Comparison of ENCODE assay signal across 11 cellular contexts in the genomic region with DNA sequence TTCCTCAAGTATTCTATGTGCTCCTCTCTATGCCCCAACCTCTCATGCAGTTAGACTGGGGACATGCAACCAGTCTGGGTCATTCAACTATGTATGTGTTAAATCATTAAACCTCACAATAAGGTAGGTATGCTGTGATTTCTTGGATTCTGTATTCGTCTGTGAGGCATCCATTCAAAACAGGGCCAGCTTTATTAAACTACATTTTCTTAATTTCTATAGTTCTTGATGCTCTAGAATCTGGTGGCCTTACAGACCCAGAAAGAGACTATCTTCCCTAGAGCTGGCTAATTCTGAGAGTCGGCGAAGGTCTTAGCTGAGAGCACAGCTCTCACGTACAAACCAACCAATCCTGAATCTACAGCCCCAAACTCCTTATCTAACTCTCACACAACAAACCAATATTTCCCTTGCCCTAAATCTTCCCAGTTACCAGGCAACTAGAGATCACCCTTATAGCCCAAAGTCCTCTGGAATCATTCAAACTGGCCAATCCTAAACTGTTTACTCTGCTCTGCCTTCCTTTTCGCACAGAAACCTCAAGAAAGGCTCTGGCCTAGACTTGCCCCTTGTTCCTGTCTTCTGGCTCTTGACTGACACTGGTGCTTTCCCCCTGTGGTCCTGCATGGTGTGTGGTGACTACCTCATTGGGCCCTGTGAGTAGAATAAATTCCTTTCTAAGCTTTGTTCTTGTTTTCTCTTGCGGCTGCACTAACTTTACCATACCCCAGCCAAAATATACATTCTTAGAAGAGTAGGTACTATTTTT.
A peak's percentile ranks its signal among the peaks of the same experiment; 100 is the strongest.
DNase-seq lines count a peak whose midpoint lies in the region; ATAC-seq, FAIRE-seq and TF ChIP-seq lines count a peak whose summit lies in the region.
"Had no signal": no experiment of that assay in that cellular context is flagged by ENCODE, and none has a peak within 500 bp of the region (broad histone marks: within the 10 kb centered on the region; RNA-seq: fewer than 3 reads in every experiment).

No MANE protein-coding gene starts in this region.

- H2AFZ ChIP-seq in K562 (ENCODE audit: low read depth, low read length) = no peak overlapping the region

- TF ChIP-seq EP300 in K562 (IDR thresholded peaks at IDR 0.05; ENCODE audit: low read length) = no peak

- no peak overlapping the region for H3K4me3 ChIP-seq in K562

- no peak for TF ChIP-seq POLR2A in K562 (conservative IDR thresholded peaks at IDR 0.05)

- BruUV-seq in K562 (replicated peaks; lab: Mats Ljungman, UMichigan) = no TSS peak

- no peak for FAIRE-seq in K562 (lab: Jason Lieb, UNC)

- CTCF ChIA-PET in K562 (lab: Yijun Ruan, JAX; ENCODE audit: low intra/inter-chr PET ratio) = no interaction called here

- H4K20me1 ChIP-seq in K562 (replicated peaks; ENCODE audit: control insufficient read depth, insufficient read depth, low read length) = no peaks in the 10 kb centered on the region

- no peak for TF ChIP-seq CTCF in K562 (IDR thresholded peaks at IDR 0.05 in 2 of 3, conservative IDR thresholded peaks at IDR 0.05 in 1 of 3; ENCODE audit: insufficient read depth in 2 of 3, low read depth in 1 of 3, low read length in 3 of 3)

- H3K9me3 ChIP-seq in K562 (replicated peaks; ENCODE audit: control insufficient read depth, insufficient read depth, low read depth, low read length) = no peaks in the 10 kb centered on the region
- H3K9me3 ChIP-seq: neutrophil had no signal

- ATAC-seq in GM19372 (IDR thresholded peaks at IDR 0.05; ENCODE audit: low read depth, unreplicated experiment) (peak; percentile 59), HG03135 (IDR thresholded peaks at IDR 0.05; ENCODE audit: unreplicated experiment) (peak; percentile 55), K562 (no peak)

- no peak for TF ChIP-seq RAD21 in K562 (CRISPR knock-in tag; conservative IDR thresholded peaks at IDR 0.05 in 1 of 2, IDR thresholded peaks at IDR 0.05 in 1 of 2)

- 0% methylated on average over 6 of the region's 6 CpGs for WGBS in K562 (ENCODE audit: insufficient coverage, low coverage, missing lambda C conversion rate)

- in situ Hi-C loops in K562 (cut with MboI) = no loop called here

- no peaks in the 10 kb centered on the region for H3K36me3 ChIP-seq in K562 (ENCODE audit: control insufficient read depth, insufficient read depth, low read length)
- H3K36me3 ChIP-seq: neutrophil had no signal

- no peaks in the 10 kb centered on the region for H3K79me2 ChIP-seq in K562 (ENCODE audit: control insufficient read depth, insufficient read depth, low read length)

- intact Hi-C loops in K562 (cut with micrococcal nuclease) = no loop called here

- no peak overlapping the region for H3K27ac ChIP-seq in K562 (ENCODE audit: extremely low read depth, low read depth, low read length)
- H3K27ac ChIP-seq: neutrophil had no signal

- H3K9me1 ChIP-seq in K562 (ENCODE audit: control insufficient read depth, insufficient read depth, low read length) = no peaks in the 10 kb centered on the region

- POLR2A ChIA-PET in K562 (lab: Yijun Ruan, JAX) = no interaction called here

- no peaks in the 10 kb centered on the region for H3K27me3 ChIP-seq in K562 (ENCODE audit: control insufficient read depth in 2 of 2, insufficient read depth in 2 of 2, low read length in 2 of 2)
- H3K27me3 ChIP-seq: neutrophil had no signal

- H3K4me2 ChIP-seq in K562 (ENCODE audit: insufficient read depth, low read length) = no peak overlapping the region

- H3K9ac ChIP-seq in K562 (ENCODE audit: insufficient read depth in 1 of 2, low read depth in 2 of 2, low read length in 2 of 2) = no peak overlapping the region

- H3K4me1 ChIP-seq in K562 (replicated peaks in 1 of 2; ENCODE audit: control insufficient read depth in 2 of 2, insufficient read depth in 2 of 2, low read length in 2 of 2) = no peaks in the 10 kb centered on the region

- DNase-seq in CMK (ENCODE audit: low read depth) (peak; percentile 69), K562 (ENCODE audit: extremely low read depth in 1 of 4, low spot score in 3 of 4) (no peak), DMS114 treated with DMSO at 0.1 percent for 48 hours (lab: John Stamatoyannopoulos, UW; ENCODE audit: unreplicated experiment) (no peak), NCI-H2081 (lab: John Stamatoyannopoulos, UW) (no peak), DMS53 (lab: John Stamatoyannopoulos, UW) (no peak), DMS 273 treated with DMSO at 0.1 percent for 48 hours (lab: John Stamatoyannopoulos, UW) (no peak)
- DNase-seq: AML-193, NCI-H446 had no signal

TF ChIP-seq in K562, 482 proteins besides CTCF, POLR2A, EP300 and RAD21 (continues in another document):
- no peak for TF ChIP-seq KLF6 (CRISPR knock-in tag; IDR thresholded peaks at IDR 0.05; ENCODE audit: borderline replicate concordance)
- no peak for TF ChIP-seq ARNT (IDR thresholded peaks at IDR 0.05)
- TF ChIP-seq, protein P1, sequence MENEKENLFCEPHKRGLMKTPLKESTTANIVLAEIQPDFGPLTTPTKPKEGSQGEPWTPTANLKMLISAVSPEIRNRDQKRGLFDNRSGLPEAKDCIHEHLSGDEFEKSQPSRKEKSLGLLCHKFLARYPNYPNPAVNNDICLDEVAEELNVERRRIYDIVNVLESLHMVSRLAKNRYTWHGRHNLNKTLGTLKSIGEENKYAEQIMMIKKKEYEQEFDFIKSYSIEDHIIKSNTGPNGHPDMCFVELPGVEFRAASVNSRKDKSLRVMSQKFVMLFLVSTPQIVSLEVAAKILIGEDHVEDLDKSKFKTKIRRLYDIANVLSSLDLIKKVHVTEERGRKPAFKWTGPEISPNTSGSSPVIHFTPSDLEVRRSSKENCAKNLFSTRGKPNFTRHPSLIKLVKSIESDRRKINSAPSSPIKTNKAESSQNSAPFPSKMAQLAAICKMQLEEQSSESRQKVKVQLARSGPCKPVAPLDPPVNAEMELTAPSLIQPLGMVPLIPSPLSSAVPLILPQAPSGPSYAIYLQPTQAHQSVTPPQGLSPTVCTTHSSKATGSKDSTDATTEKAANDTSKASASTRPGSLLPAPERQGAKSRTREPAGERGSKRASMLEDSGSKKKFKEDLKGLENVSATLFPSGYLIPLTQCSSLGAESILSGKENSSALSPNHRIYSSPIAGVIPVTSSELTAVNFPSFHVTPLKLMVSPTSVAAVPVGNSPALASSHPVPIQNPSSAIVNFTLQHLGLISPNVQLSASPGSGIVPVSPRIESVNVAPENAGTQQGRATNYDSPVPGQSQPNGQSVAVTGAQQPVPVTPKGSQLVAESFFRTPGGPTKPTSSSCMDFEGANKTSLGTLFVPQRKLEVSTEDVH (IDR thresholded peaks at IDR 0.05; ENCODE audit: low read depth, partially characterized antibody) = no peak
- TF ChIP-seq, protein P2, sequence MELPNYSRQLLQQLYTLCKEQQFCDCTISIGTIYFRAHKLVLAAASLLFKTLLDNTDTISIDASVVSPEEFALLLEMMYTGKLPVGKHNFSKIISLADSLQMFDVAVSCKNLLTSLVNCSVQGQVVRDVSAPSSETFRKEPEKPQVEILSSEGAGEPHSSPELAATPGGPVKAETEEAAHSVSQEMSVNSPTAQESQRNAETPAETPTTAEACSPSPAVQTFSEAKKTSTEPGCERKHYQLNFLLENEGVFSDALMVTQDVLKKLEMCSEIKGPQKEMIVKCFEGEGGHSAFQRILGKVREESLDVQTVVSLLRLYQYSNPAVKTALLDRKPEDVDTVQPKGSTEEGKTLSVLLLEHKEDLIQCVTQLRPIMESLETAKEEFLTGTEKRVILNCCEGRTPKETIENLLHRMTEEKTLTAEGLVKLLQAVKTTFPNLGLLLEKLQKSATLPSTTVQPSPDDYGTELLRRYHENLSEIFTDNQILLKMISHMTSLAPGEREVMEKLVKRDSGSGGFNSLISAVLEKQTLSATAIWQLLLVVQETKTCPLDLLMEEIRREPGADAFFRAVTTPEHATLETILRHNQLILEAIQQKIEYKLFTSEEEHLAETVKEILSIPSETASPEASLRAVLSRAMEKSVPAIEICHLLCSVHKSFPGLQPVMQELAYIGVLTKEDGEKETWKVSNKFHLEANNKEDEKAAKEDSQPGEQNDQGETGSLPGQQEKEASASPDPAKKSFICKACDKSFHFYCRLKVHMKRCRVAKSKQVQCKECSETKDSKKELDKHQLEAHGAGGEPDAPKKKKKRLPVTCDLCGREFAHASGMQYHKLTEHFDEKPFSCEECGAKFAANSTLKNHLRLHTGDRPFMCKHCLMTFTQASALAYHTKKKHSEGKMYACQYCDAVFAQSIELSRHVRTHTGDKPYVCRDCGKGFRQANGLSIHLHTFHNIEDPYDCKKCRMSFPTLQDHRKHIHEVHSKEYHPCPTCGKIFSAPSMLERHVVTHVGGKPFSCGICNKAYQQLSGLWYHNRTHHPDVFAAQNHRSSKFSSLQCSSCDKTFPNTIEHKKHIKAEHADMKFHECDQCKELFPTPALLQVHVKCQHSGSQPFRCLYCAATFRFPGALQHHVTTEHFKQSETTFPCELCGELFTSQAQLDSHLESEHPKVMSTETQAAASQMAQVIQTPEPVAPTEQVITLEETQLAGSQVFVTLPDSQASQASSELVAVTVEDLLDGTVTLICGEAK (IDR thresholded peaks at IDR 0.05) = no peak
- TF ChIP-seq, protein P2 (CRISPR knock-in tag; IDR thresholded peaks at IDR 0.05) = peak; percentile 73
